ENCODE assay signal across 1 cellular context in the genomic region with DNA sequence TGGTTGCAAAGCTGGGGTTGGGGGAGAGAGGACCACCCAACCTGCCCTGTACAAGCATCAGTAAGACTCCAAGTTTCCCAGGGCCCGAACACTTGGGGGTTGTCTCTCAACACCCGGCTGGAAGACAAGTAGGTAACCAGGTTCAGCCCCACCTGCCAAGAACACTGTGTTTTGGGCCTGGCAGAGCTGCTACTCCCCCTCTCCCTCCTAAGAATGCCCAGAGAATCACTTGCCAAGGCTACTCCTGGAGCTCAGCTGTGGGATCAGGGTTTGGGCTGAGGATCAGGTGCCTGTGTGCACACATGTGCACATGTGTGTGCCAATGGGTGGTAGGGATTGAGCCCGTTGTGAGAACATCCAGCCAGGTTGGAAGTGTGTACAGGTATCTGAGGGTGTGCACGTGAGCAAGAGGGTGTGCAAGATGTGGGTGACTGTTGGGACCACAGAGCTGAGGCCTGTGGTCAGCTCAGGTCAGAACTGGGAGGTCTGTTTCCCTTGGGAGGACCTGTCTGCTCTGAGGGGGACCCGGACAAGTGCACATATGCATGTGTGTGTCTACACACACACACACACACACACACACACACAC.
TF ChIP-seq lines count a peak whose summit lies in the region.

No MANE protein-coding gene starts in this region.

TF ChIP-seq in H1, 55 proteins besides CTCF, POLR2A, EP300 and RAD21:
- TF ChIP-seq SP2 (IDR thresholded peaks at IDR 0.05; ENCODE audit: low read length) (no peak), CHD2 (IDR thresholded peaks at IDR 0.05; ENCODE audit: low read length) (no peak), FOSL1 (IDR thresholded peaks at IDR 0.05; ENCODE audit: insufficient read depth, low read depth, low read length) (no peak), NANOG (IDR thresholded peaks at IDR 0.05; ENCODE audit: insufficient read depth, low read depth, low read length, poor library complexity, severe bottlenecking) (no peak), CHD1 (IDR thresholded peaks at IDR 0.05; ENCODE audit: low read depth, low read length) (no peak), KDM4A (IDR thresholded peaks at IDR 0.05; ENCODE audit: low read depth, low read length, severe bottlenecking) (no peak)
